ENCODE assay signal across 9 cellular contexts in genomic region chrX:4150259-4150658, GRCh38.
"Had no signal": no experiment of that assay in that cellular context is flagged by ENCODE, and none has a peak within 500 bp of the region (broad histone marks: within the 10 kb centered on the region; RNA-seq: fewer than 3 reads in every experiment).

No MANE protein-coding gene starts in this region.

- H3K4me3 Mint-ChIP-seq: GM23338, H9, HFFc6 had no signal

- H3K27ac ChIP-seq: GM23248 had no signal

- H3K9ac ChIP-seq: GM23248 had no signal

- H3K36me3 ChIP-seq: HAP-1 had no signal

- H2AFZ ChIP-seq: GM23248, GM23338 had no signal

- H3K9me3 ChIP-seq: HAP-1 had no signal

- H3K27ac Mint-ChIP-seq: GM23338, H9, HFFc6 had no signal

- H3K4me1 ChIP-seq: HAP-1 had no signal

- ATAC-seq: GM23338, HCT116 had no signal

- H3K9me3 Mint-ChIP-seq: GM23338 had no signal

- H3K4me3 ChIP-seq: GM23248, GM23338, HAP-1 had no signal

- H3K4me1 Mint-ChIP-seq: GM23338, H9 had no signal

- DNase-seq: GM23248, GOT3, H7, H9, HCEC 1CT, HFFc6 had no signal

- H3K4me2 ChIP-seq: GM23338 had no signal
